Comparison of ENCODE assay signal across 18 cellular contexts in the genomic region with DNA sequence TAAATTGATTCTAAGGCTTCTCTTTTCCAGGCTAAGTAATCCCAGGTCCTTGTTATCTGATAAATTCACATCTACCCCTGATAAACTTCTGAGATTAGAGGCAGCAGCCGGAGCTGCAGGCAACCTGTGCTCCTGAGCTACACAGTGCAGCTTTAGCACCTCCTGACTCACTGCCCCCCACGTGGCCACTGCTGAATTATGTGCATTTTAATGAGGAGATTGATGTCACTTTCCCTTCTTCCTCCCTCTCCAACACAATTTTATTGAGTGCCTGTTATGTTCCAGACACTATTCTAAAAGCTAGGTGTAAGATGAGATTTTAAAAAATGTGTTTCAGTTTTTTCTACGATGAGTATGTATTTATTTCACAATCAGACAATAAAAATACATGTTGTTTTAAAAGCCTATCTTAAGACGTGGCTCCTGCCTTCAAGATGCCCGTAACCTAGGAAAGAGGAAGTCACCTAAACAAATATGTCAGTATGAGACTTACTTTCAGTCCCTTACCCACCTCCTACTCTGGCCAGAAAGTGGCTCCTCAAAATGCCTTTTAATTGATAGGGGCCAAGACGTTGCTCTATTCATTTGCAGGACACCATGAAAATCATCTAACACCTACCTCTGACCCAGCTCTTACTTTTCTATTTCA.
DNase-seq lines count a peak whose midpoint lies in the region; ATAC-seq, FAIRE-seq and TF ChIP-seq lines count a peak whose summit lies in the region.
"Had no signal": no experiment of that assay in that cellular context is flagged by ENCODE, and none has a peak within 500 bp of the region (broad histone marks: within the 10 kb centered on the region; RNA-seq: fewer than 3 reads in every experiment).

No MANE protein-coding gene starts in this region.

- H3K4me1 ChIP-seq in pancreas = no peaks in the 10 kb centered on the region
- H3K4me1 ChIP-seq: colonic mucosa, left ventricle myocardium inferior had no signal

- WGBS in pancreas, 2 donors = 52 to 57% methylated on average over 6 of the region's 6 CpGs

- H3K9me3 ChIP-seq in pancreas = no peaks in the 10 kb centered on the region
- H3K9me3 ChIP-seq: colonic mucosa, left ventricle myocardium inferior had no signal

- ATAC-seq in GM18505 (IDR thresholded peaks at IDR 0.05; ENCODE audit: unreplicated experiment) (peak; percentile 55), HG02798 (IDR thresholded peaks at IDR 0.05; ENCODE audit: poor library complexity, unreplicated experiment) (peak; percentile 82), pancreas (no peak), HG02852 (IDR thresholded peaks at IDR 0.05; ENCODE audit: unreplicated experiment) (no peak), HG03460 (IDR thresholded peaks at IDR 0.05; ENCODE audit: unreplicated experiment) (no peak)
- ATAC-seq: Right ventricle myocardium inferior had no signal

- DNase-seq in NOMO-1 treated with dmso at 0.1 percent for 144 hours (lab: John Stamatoyannopoulos, UW; ENCODE audit: unreplicated experiment) (peak; percentile 8), fibroblast of villous mesenchyme (ENCODE audit: low read depth) (peak; percentile 18), Ammon's horn (ENCODE audit: low spot score) (no peak), pancreas (no peak)
- DNase-seq: activated CD4-positive, alpha-beta T cell treated with anti-CD3 and anti-CD28 coated beads for 4 hours; activated gamma-delta T cell; colonic mucosa; COR-L47; GOT3; left ventricle myocardium inferior; NCI-H187 treated with DMSO at 0.1 percent for 48 hours; stimulated activated CD4-positive, alpha-beta T cell treated with anti-CD3 and anti-CD28 coated beads, Interleukin-4, amount 100 ng/mL, for 1 hour had no signal

- no peak for TF ChIP-seq POLR2A in GM18505 (IDR thresholded peaks at IDR 0.05; ENCODE audit: borderline replicate concordance, extremely low read depth, insufficient read depth, insufficient read length)

- H3K4me3 ChIP-seq in fibroblast of villous mesenchyme (ENCODE audit: low read depth, low read length) (no peak overlapping the region), pancreas (no peak overlapping the region)
- H3K4me3 ChIP-seq: colonic mucosa, left ventricle myocardium inferior had no signal

- no peak overlapping the region for H3K27ac ChIP-seq in pancreas
- H3K27ac ChIP-seq: colonic mucosa, HL-60, left ventricle myocardium inferior had no signal

- no peaks in the 10 kb centered on the region for H3K36me3 ChIP-seq in pancreas
- H3K36me3 ChIP-seq: colonic mucosa, left ventricle myocardium inferior had no signal

- no peak for TF ChIP-seq CTCF in fibroblast of villous mesenchyme (IDR thresholded peaks at IDR 0.05; ENCODE audit: insufficient read depth, low read depth, low read length)
- TF ChIP-seq CTCF in pancreas (IDR thresholded peaks at IDR 0.05) = no peak

- FAIRE-seq in pancreas (lab: Jason Lieb, UNC) = no peak

- no peaks in the 10 kb centered on the region for H3K27me3 ChIP-seq in pancreas
- H3K27me3 ChIP-seq: colonic mucosa had no signal

- intact Hi-C loops in pancreas (cut with DNase I) = no loop called here

Comparison
In these comparisons a context has a peak if more than half of its experiments do, and no peak if none do; other contexts are left out.
1. ATAC-seq: peak in GM18505 (single experiment) and HG02798 (single experiment); none in pancreas (0 of 4), HG02852 (single experiment) and HG03460 (single experiment).
2. DNase-seq: peak in NOMO-1 treated with dmso at 0.1 percent for 144 hours (single experiment) and fibroblast of villous mesenchyme (single experiment); none in Ammon's horn (single experiment) and pancreas (0 of 6).